Comparison of ENCODE assay signal across 23 cellular contexts in the genomic region with DNA sequence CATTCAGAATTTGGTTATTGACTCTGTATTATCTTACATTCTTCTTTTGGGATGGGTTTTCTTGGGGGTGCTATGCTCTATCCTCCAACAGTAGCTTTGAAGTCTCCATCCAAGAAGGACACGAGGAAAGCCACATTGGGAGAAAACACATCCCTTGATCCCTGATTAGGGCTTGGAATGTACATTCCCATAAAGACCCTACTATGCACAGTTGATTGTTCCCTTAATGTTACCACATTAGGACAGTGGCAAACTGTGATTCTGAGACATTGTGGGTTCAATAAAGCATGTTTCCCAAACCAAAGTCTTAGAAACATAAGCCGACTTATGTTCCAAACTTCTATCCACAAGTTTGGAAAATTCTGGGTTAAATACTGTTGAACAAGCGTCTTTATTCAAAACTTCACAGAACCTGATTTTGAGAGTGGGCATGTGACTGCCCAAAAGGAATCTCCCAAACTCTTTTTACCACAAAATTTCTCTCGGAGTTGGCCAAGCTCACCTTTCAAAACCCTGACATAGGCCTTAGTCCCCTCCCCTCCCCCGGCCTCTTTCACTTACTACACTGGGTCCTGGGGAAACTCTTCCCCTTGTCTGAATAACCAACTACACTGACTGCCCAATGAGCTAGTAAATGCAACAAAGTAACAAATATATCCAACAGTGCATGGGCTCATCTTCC.
"Had no signal": no experiment of that assay in that cellular context is flagged by ENCODE, and none has a peak within 500 bp of the region (broad histone marks: within the 10 kb centered on the region; RNA-seq: fewer than 3 reads in every experiment).

No MANE protein-coding gene starts in this region.

- H3K36me3 ChIP-seq: left lung, lower lobe of right lung, ovary, right atrium auricular region, right lobe of liver, suprapubic skin, thoracic aorta, tibial nerve, uterus had no signal

- H3K27ac ChIP-seq: left lung, lower lobe of right lung, ovary, right atrium auricular region, right lobe of liver, skin epidermis, suprapubic skin, thoracic aorta, tibial nerve, uterus had no signal

- DNase-seq: hippocampal formation; immature natural killer cell; kidney; left colon; left lung; lower lobe of right lung; mesendoderm; naive B cell; natural killer cell; nephron progenitor cell; ovary; right lobe of liver; stimulated activated CD4-positive, alpha-beta T cell treated with anti-CD3 and anti-CD28 coated beads, Interleukin-12 subunit alpha, Interleukin-12 subunit beta, amount 100 ng/mL, for 4 hours; stimulated activated CD4-positive, alpha-beta T cell treated with anti-CD3 and anti-CD28 coated beads, Interleukin-15, amount 100 ng/mL, for 24 hours; stimulated activated CD4-positive, alpha-beta T cell treated with anti-CD3 and anti-CD28 coated beads, Interleukin-2, amount 100 ng/mL, for 24 hours; stimulated activated CD4-positive, alpha-beta T cell treated with anti-CD3 and anti-CD28 coated beads, Interleukin-4, amount 100 ng/mL, for 1 hour; stimulated activated naive CD4-positive, alpha-beta T cell; uterus had no signal

- H3K9me3 ChIP-seq: left lung, lower lobe of right lung, ovary, right atrium auricular region, right lobe of liver, suprapubic skin, thoracic aorta, uterus had no signal

- H3K27me3 ChIP-seq: left lung, ovary, right atrium auricular region, right lobe of liver, suprapubic skin, tibial nerve, uterus had no signal

- H3K4me3 ChIP-seq: left lung, lower lobe of right lung, ovary, right atrium auricular region, right lobe of liver, skin epidermis, suprapubic skin, thoracic aorta, tibial nerve, uterus had no signal

- H3K4me1 ChIP-seq: left lung, lower lobe of right lung, right atrium auricular region, right lobe of liver, suprapubic skin, tibial nerve, uterus had no signal
